ENCODE assay signal across 12 cellular contexts in the genomic region with DNA sequence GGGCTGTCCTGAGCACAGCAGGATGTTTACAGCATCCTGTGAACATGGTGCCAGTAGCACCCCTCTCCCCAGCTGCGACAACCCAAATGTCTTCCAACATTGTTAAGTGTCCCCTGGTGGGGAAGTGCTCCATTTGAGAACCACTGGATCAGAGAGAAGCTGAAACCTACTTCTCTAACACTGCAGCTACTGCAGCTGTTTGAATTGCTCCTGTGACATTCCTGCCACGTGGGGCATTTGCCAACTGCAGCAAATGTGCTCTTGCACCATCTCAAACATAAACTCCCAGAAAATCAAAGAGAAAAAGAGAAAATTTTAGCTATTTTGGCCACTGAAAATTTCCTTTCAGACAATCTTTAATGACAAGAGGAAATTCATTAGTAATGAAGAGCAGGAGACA. TPM values are rescaled to one million over a fixed set of nuclear protein-coding genes. Genes with fewer than 3 reads are reported as not detected.
DNase-seq lines count a peak whose midpoint lies in the region; ATAC-seq, FAIRE-seq and TF ChIP-seq lines count a peak whose summit lies in the region.
"Had no signal": no experiment of that assay in that cellular context is flagged by ENCODE, and none has a peak within 500 bp of the region (broad histone marks: within the 10 kb centered on the region; RNA-seq: fewer than 3 reads in every experiment).

No MANE protein-coding gene starts in this region.

- H3K27ac ChIP-seq in GM23248: no peak overlapping the region
- H3K27ac ChIP-seq in MM.1S (ENCODE audit: low read length): no peak overlapping the region
- no peak overlapping the region for H3K27ac ChIP-seq in pancreas
- H3K27ac ChIP-seq: suprapubic skin had no signal

- no peak for TF ChIP-seq POLR2A in H54 (IDR thresholded peaks at IDR 0.05; ENCODE audit: low read depth, low read length)

- peak; percentile 29 for TF ChIP-seq CTCF in foreskin fibroblast (IDR thresholded peaks at IDR 0.05; ENCODE audit: low read depth, low read length)
- TF ChIP-seq CTCF in MM.1S (IDR thresholded peaks at IDR 0.05; ENCODE audit: low read length): no peak; the same call in 1 of the 2 replicates
- peak in 1 of 4 donors; percentile 6 for TF ChIP-seq CTCF in pancreas (IDR thresholded peaks at IDR 0.05)

- FAIRE-seq in H54 (lab: Jason Lieb, UNC) (no peak), pancreas (lab: Jason Lieb, UNC) (no peak)

- no peaks in the 10 kb centered on the region for H3K79me2 ChIP-seq in GM23248 (ENCODE audit: insufficient read depth)
- no peaks in the 10 kb centered on the region for H3K79me2 ChIP-seq in MM.1S (ENCODE audit: low read length)

- H3F3A ChIP-seq in GM23248 (ENCODE audit: insufficient read depth) (peaks cover 15% of the 10 kb centered on the region; the same call in 1 of the 2 replicates), MM.1S (ENCODE audit: insufficient read depth, low read length) (no peaks in the 10 kb centered on the region)

- H4K20me1 ChIP-seq in GM23248 (ENCODE audit: insufficient read depth) (no peaks in the 10 kb centered on the region), MM.1S (ENCODE audit: insufficient read depth, low read length) (no peaks in the 10 kb centered on the region)

- intact Hi-C loops in pancreas (cut with DNase I): no loop called here

- H3K4me2 ChIP-seq in GM23248 (ENCODE audit: unreplicated experiment): no peak overlapping the region
- H3K4me2 ChIP-seq in MM.1S (ENCODE audit: low read depth, low read length): no peak overlapping the region

- H3K27me3 ChIP-seq in GM23248 (replicated peaks; ENCODE audit: insufficient read depth) (no peaks in the 10 kb centered on the region), MM.1S (replicated peaks; ENCODE audit: insufficient read depth, low read length) (no peaks in the 10 kb centered on the region), pancreas (no peaks in the 10 kb centered on the region)
- H3K27me3 ChIP-seq: suprapubic skin had no signal

- H3K36me3 ChIP-seq in GM23248 (ENCODE audit: low read depth): no peaks in the 10 kb centered on the region
- H3K36me3 ChIP-seq in MM.1S (replicated peaks; ENCODE audit: insufficient read depth, low read length): no peaks in the 10 kb centered on the region
- no peaks in the 10 kb centered on the region for H3K36me3 ChIP-seq in pancreas
- H3K36me3 ChIP-seq: suprapubic skin had no signal

- no peaks in the 10 kb centered on the region for H3K9me2 ChIP-seq in GM23248 (ENCODE audit: insufficient read depth)
- no peaks in the 10 kb centered on the region for H3K9me2 ChIP-seq in MM.1S (replicated peaks; ENCODE audit: insufficient read depth, low read length)

- H3K4me1 ChIP-seq in GM23248 (ENCODE audit: insufficient read depth) (peaks cover 16% of the 10 kb centered on the region), MM.1S (ENCODE audit: low read length) (no peaks in the 10 kb centered on the region), pancreas (no peaks in the 10 kb centered on the region)

- in situ Hi-C loops in GM23248 (cut with MboI): no loop called here
- in situ Hi-C loops in SK-MEL-5 (cut with HindIII; ENCODE audit: low pct_unique_long_range_greater_than_20kb, low sequenced_read_pairs): no loop called here

- ATAC-seq in pancreas: no peak
- ATAC-seq: activated T-cell treated with anti-CD3 and anti-CD28 coated beads, Interleukin-2, amount 50 U/mL, for 72 hours; mucosa of descending colon had no signal

- 48 to 61% methylated on average over 2 of the region's 2 CpGs for WGBS in GM23248 (ENCODE audit: low coverage in 1 of 2, low lambda C conversion rate in 2 of 2, missing lambda C conversion rate in 2 of 2), 2 experiments
- 55 to 64% methylated on average over 2 of the region's 2 CpGs for WGBS in pancreas, 2 donors

- H3K9me3 ChIP-seq in GM23248 (ENCODE audit: low read depth) (no peaks in the 10 kb centered on the region), MM.1S (replicated peaks; ENCODE audit: insufficient read depth, low read length) (no peaks in the 10 kb centered on the region), pancreas (no peaks in the 10 kb centered on the region)
- H3K9me3 ChIP-seq: mucosa of descending colon, suprapubic skin had no signal

- H3K4me3 ChIP-seq in GM23248 (no peak overlapping the region), foreskin fibroblast (ENCODE audit: low read depth in 1 of 2, low read length in 2 of 2) (no peak overlapping the region), MM.1S (ENCODE audit: low read length) (no peak overlapping the region), pancreas (no peak overlapping the region)
- H3K4me3 ChIP-seq: mucosa of descending colon, suprapubic skin had no signal

- DNase-seq in GM23248 (peak; percentile 65), SK-MEL-5 (ENCODE audit: low read depth, low spot score) (peak; percentile 5), foreskin fibroblast (peak; percentile 43 to 67), renal cortical epithelial cell (ENCODE audit: low read depth) (peak; percentile 38), H54 (ENCODE audit: insufficient read length, low spot score) (no peak), MM.1S (no peak), pancreas (no peak)
- DNase-seq: activated CD4-positive, CD25-positive, alpha-beta regulatory T cell; activated T-cell treated with anti-CD3 and anti-CD28 coated beads, Interleukin-2, amount 50 U/mL, for 72 hours; mucosa of descending colon; NCI-H2107 had no signal

- H3K9ac ChIP-seq in GM23248 (no peak overlapping the region), MM.1S (ENCODE audit: low read length) (no peak overlapping the region)

- H2AFZ ChIP-seq in GM23248 (no peak overlapping the region), MM.1S (ENCODE audit: low read length) (no peak overlapping the region)

RNA-seq across cellular contexts. Expression of gene SLC2A5, which starts 11.0 kb away (rescaled TPM):
- total RNA-seq in GM23248 (2014; rRNA removed; shearing (Covaris generic)): 0.54 TPM in 1 of 2 replicates, not detected in the other
- polyA plus RNA-seq in GM23248 (2016; fragmentation: Nextera tagmentation; extraction: Ambion mirVana): 0.25 and 0.29 TPM in 2 replicates
- 0.11 TPM in 2 replicates for total RNA-seq in SK-MEL-5 (2014; rRNA removed; shearing (Covaris generic))
- polyA plus RNA-seq in SK-MEL-5 (2015; cell fraction: cytosol; rRNA removed): 0.08 and 0.12 TPM in 2 replicates
- polyA plus RNA-seq in SK-MEL-5 (2015; cell fraction: nucleus; rRNA removed): 0.08 and 0.26 TPM in 2 replicates
- 1.6 TPM in 1 of 2 replicates, not detected in the other for total RNA-seq in renal cortical epithelial cell
- total RNA-seq in pancreas: 1 to 10 TPM in 3 of 6 donors, under 1 TPM in 3; 0.14 to 4.4 (median 0.91) TPM
- polyA plus RNA-seq in pancreas: under 1 TPM; 0.16 to 0.19 TPM
- total RNA-seq: activated T-cell treated with anti-CD3 and anti-CD28 coated beads, Interleukin-2, amount 50 U/mL, for 72 hours had no signal

RNA-seq across cellular contexts. Expression of gene SLC2A7, which starts 32.2 kb away (rescaled TPM):
- not detected in 2 replicates for total RNA-seq in GM23248 (2014; rRNA removed; shearing (Covaris generic))
- not detected in 2 replicates for polyA plus RNA-seq in GM23248 (2016; fragmentation: Nextera tagmentation; extraction: Ambion mirVana)
- total RNA-seq in SK-MEL-5 (2014; rRNA removed; shearing (Covaris generic)): not detected in 2 replicates
- not detected in 2 replicates for polyA plus RNA-seq in SK-MEL-5 (2015; cell fraction: cytosol; rRNA removed)
- polyA plus RNA-seq in SK-MEL-5 (2015; cell fraction: nucleus; rRNA removed): not detected in 2 replicates
- total RNA-seq in renal cortical epithelial cell: not detected in 2 replicates
- total RNA-seq in pancreas: not detected
- not detected for polyA plus RNA-seq in pancreas
- total RNA-seq: mucosa of descending colon, suprapubic skin had no signal

Comparison
In these comparisons a context has a peak if more than half of its experiments do, and no peak if none do; other contexts are left out.
1. DNase-seq: peak in GM23248 (single experiment), SK-MEL-5 (single experiment), foreskin fibroblast (2 of 2) and renal cortical epithelial cell (single experiment); none in H54 (single experiment), MM.1S (single experiment) and pancreas (0 of 6).